Comparison of ENCODE assay signal across 1 cellular context in genomic region chr17:50479522-50480141, GRCh38.
A peak's percentile ranks its signal among the peaks of the same experiment; 100 is the strongest.
TF ChIP-seq lines count a peak whose summit lies in the region.

No MANE protein-coding gene starts in this region.

TF ChIP-seq in K562, 482 proteins besides CTCF, POLR2A, EP300 and RAD21 (continued from another document):
- TF ChIP-seq, protein P1, sequence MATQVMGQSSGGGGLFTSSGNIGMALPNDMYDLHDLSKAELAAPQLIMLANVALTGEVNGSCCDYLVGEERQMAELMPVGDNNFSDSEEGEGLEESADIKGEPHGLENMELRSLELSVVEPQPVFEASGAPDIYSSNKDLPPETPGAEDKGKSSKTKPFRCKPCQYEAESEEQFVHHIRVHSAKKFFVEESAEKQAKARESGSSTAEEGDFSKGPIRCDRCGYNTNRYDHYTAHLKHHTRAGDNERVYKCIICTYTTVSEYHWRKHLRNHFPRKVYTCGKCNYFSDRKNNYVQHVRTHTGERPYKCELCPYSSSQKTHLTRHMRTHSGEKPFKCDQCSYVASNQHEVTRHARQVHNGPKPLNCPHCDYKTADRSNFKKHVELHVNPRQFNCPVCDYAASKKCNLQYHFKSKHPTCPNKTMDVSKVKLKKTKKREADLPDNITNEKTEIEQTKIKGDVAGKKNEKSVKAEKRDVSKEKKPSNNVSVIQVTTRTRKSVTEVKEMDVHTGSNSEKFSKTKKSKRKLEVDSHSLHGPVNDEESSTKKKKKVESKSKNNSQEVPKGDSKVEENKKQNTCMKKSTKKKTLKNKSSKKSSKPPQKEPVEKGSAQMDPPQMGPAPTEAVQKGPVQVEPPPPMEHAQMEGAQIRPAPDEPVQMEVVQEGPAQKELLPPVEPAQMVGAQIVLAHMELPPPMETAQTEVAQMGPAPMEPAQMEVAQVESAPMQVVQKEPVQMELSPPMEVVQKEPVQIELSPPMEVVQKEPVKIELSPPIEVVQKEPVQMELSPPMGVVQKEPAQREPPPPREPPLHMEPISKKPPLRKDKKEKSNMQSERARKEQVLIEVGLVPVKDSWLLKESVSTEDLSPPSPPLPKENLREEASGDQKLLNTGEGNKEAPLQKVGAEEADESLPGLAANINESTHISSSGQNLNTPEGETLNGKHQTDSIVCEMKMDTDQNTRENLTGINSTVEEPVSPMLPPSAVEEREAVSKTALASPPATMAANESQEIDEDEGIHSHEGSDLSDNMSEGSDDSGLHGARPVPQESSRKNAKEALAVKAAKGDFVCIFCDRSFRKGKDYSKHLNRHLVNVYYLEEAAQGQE (CRISPR knock-in tag; IDR thresholded peaks at IDR 0.05; ENCODE audit: low read depth): no peak
- TF ChIP-seq, protein P2, sequence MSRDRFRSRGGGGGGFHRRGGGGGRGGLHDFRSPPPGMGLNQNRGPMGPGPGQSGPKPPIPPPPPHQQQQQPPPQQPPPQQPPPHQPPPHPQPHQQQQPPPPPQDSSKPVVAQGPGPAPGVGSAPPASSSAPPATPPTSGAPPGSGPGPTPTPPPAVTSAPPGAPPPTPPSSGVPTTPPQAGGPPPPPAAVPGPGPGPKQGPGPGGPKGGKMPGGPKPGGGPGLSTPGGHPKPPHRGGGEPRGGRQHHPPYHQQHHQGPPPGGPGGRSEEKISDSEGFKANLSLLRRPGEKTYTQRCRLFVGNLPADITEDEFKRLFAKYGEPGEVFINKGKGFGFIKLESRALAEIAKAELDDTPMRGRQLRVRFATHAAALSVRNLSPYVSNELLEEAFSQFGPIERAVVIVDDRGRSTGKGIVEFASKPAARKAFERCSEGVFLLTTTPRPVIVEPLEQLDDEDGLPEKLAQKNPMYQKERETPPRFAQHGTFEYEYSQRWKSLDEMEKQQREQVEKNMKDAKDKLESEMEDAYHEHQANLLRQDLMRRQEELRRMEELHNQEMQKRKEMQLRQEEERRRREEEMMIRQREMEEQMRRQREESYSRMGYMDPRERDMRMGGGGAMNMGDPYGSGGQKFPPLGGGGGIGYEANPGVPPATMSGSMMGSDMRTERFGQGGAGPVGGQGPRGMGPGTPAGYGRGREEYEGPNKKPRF (IDR thresholded peaks at IDR 0.05; ENCODE audit: low read depth, low read length): no peak
- TF ChIP-seq, protein P3, sequence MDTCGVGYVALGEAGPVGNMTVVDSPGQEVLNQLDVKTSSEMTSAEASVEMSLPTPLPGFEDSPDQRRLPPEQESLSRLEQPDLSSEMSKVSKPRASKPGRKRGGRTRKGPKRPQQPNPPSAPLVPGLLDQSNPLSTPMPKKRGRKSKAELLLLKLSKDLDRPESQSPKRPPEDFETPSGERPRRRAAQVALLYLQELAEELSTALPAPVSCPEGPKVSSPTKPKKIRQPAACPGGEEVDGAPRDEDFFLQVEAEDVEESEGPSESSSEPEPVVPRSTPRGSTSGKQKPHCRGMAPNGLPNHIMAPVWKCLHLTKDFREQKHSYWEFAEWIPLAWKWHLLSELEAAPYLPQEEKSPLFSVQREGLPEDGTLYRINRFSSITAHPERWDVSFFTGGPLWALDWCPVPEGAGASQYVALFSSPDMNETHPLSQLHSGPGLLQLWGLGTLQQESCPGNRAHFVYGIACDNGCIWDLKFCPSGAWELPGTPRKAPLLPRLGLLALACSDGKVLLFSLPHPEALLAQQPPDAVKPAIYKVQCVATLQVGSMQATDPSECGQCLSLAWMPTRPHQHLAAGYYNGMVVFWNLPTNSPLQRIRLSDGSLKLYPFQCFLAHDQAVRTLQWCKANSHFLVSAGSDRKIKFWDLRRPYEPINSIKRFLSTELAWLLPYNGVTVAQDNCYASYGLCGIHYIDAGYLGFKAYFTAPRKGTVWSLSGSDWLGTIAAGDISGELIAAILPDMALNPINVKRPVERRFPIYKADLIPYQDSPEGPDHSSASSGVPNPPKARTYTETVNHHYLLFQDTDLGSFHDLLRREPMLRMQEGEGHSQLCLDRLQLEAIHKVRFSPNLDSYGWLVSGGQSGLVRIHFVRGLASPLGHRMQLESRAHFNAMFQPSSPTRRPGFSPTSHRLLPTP (IDR thresholded peaks at IDR 0.05; ENCODE audit: borderline replicate concordance, extremely low read depth, insufficient read length): no peak
- TF ChIP-seq TCF3 (CRISPR knock-in tag; IDR thresholded peaks at IDR 0.05) (no peak), SPI1 (IDR thresholded peaks at IDR 0.05; ENCODE audit: borderline replicate concordance, low read depth, low read length) (no peak), CXXC5 (CRISPR knock-in tag; IDR thresholded peaks at IDR 0.05) (peak; percentile 7), IRF1 (CRISPR knock-in tag; IDR thresholded peaks at IDR 0.05; ENCODE audit: borderline replicate concordance) (no peak), ZBTB7A (IDR thresholded peaks at IDR 0.05; ENCODE audit: borderline replicate concordance, control insufficient read depth, low read depth, low read length) (peak; percentile 65; the same call in 1 of the 2 replicates), ZKSCAN3 (CRISPR knock-in tag; IDR thresholded peaks at IDR 0.05) (no peak), PCBP1 (IDR thresholded peaks at IDR 0.05; ENCODE audit: low read depth, low read length, poor library complexity, severe bottlenecking) (peak; percentile 38), DACH1 (IDR thresholded peaks at IDR 0.05; ENCODE audit: partially characterized antibody) (no peak), CREB3 (tag; conservative IDR thresholded peaks at IDR 0.05; ENCODE audit: low read depth) (no peak), HMGXB4 (CRISPR knock-in tag; IDR thresholded peaks at IDR 0.05) (no peak), FOXJ3 (CRISPR knock-in tag; IDR thresholded peaks at IDR 0.05) (no peak), SETDB1 (IDR thresholded peaks at IDR 0.05; ENCODE audit: low read length) (no peak), ETS1 (conservative IDR thresholded peaks at IDR 0.05; ENCODE audit: control insufficient read depth, low read depth, low read length) (peak; percentile 71; the same call in 1 of the 2 replicates), POLR2AphosphoS5 (IDR thresholded peaks at IDR 0.05; ENCODE audit: control insufficient read depth, insufficient read depth, low read depth, low read length) (0 out of 2 replicates have a peak, but pooled peaks have one; percentile 19), KAT7 (CRISPR knock-in tag; IDR thresholded peaks at IDR 0.05; ENCODE audit: borderline replicate concordance) (0 out of 2 replicates have a peak, but pooled peaks have one; percentile 48), ZNF57 (CRISPR knock-in tag; IDR thresholded peaks at IDR 0.05) (no peak), MEF2A (IDR thresholded peaks at IDR 0.05; ENCODE audit: control insufficient read depth, low read depth, low read length) (no peak), ZNF583 (CRISPR knock-in tag; IDR thresholded peaks at IDR 0.05) (no peak), ID3 (CRISPR knock-in tag; IDR thresholded peaks at IDR 0.05) (no peak), ID3 (tag; IDR thresholded peaks at IDR 0.05) (no peak), ZZZ3 (IDR thresholded peaks at IDR 0.05) (no peak), NCOA1 (IDR thresholded peaks at IDR 0.05; ENCODE audit: low read depth) (no peak), ZNF436 (CRISPR knock-in tag; IDR thresholded peaks at IDR 0.05) (no peak)
- TF ChIP-seq, protein P4, sequence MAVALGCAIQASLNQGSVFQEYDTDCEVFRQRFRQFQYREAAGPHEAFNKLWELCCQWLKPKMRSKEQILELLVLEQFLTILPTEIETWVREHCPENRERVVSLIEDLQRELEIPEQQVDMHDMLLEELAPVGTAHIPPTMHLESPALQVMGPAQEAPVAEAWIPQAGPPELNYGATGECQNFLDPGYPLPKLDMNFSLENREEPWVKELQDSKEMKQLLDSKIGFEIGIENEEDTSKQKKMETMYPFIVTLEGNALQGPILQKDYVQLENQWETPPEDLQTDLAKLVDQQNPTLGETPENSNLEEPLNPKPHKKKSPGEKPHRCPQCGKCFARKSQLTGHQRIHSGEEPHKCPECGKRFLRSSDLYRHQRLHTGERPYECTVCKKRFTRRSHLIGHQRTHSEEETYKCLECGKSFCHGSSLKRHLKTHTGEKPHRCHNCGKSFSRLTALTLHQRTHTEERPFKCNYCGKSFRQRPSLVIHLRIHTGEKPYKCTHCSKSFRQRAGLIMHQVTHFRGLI (CRISPR knock-in tag; IDR thresholded peaks at IDR 0.05): no peak
- TF ChIP-seq, protein P5, sequence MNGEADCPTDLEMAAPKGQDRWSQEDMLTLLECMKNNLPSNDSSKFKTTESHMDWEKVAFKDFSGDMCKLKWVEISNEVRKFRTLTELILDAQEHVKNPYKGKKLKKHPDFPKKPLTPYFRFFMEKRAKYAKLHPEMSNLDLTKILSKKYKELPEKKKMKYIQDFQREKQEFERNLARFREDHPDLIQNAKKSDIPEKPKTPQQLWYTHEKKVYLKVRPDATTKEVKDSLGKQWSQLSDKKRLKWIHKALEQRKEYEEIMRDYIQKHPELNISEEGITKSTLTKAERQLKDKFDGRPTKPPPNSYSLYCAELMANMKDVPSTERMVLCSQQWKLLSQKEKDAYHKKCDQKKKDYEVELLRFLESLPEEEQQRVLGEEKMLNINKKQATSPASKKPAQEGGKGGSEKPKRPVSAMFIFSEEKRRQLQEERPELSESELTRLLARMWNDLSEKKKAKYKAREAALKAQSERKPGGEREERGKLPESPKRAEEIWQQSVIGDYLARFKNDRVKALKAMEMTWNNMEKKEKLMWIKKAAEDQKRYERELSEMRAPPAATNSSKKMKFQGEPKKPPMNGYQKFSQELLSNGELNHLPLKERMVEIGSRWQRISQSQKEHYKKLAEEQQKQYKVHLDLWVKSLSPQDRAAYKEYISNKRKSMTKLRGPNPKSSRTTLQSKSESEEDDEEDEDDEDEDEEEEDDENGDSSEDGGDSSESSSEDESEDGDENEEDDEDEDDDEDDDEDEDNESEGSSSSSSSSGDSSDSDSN (IDR thresholded peaks at IDR 0.05; ENCODE audit: borderline replicate concordance in 1 of 2, low read depth in 2 of 2, low read length in 2 of 2): 0 out of 4 replicates have a peak, but pooled peaks of 1 of the 2 experiments have one; percentile 46
- TF ChIP-seq, protein P6, sequence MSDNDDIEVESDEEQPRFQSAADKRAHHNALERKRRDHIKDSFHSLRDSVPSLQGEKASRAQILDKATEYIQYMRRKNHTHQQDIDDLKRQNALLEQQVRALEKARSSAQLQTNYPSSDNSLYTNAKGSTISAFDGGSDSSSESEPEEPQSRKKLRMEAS (CRISPR knock-in tag; IDR thresholded peaks at IDR 0.05): peak; percentile 90
